ENCODE assay signal across 1 cellular context in genomic region chr11:111949519-111950426, GRCh38.
TF ChIP-seq lines count a peak whose summit lies in the region.

No MANE protein-coding gene starts in this region.

TF ChIP-seq in WTC11, 78 proteins besides CTCF, POLR2A, EP300 and RAD21 (continued from another document):
- no peak for TF ChIP-seq HMGXB4 (CRISPR knock-in tag; IDR thresholded peaks at IDR 0.05)
- no peak for TF ChIP-seq ZNF121 (CRISPR knock-in tag; IDR thresholded peaks at IDR 0.05)
